In the genomic region with DNA sequence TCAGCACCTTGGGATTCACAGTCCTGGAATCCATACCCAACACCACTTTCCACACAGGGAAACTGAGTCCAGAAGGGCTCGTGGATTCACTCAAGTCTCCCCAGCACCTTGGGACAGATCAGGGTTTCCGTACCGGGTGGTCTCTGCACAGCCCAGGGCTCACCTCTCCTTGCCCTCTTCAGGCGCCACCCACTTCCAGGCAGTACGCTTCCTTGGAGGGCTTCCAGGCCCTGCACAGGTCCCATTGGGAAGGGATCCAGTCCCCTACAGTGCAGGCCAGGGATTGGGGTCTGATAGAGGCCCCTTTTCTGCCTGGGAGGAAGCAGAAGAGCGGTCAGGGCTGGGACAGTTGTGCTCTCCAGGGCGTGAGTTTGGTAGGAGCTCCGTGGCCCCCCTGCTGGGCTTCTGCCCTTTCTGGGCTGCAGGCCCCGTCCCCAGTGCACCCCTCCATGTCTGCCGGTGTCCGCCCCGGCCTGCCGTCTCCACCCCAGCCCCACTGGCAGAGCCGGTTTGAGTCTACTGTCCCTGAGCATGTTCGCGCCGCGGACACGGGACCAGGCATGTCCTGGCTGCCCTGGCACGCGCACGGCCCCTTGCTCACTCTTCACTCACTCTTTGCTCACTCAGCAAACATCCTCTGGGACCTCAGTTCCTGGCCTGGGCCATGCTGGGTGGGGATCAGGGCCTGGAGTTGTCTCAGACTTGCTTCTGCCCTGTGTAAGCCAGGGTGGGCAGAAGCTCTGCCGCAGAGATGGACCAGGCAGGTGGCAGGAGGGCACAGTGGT, we compare ENCODE assay signal across 2 cellular contexts.
TF ChIP-seq lines count a peak whose summit lies in the region.

No MANE protein-coding gene starts in this region.

TF ChIP-seq in A549, 52 proteins besides CTCF, POLR2A, EP300 and RAD21:
- TF ChIP-seq, protein P1, sequence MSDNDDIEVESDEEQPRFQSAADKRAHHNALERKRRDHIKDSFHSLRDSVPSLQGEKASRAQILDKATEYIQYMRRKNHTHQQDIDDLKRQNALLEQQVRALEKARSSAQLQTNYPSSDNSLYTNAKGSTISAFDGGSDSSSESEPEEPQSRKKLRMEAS (IDR thresholded peaks at IDR 0.05), result peak; percentile 25; the same call in 1 of the 2 replicates
- TF ChIP-seq, protein P2, sequence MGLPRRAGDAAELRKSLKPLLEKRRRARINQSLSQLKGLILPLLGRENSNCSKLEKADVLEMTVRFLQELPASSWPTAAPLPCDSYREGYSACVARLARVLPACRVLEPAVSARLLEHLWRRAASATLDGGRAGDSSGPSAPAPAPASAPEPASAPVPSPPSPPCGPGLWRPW (IDR thresholded peaks at IDR 0.05), result no peak

TF ChIP-seq in IMR-90, 13 proteins besides CTCF, POLR2A, EP300 and RAD21 (continued from another document):
- TF ChIP-seq FOS (IDR thresholded peaks at IDR 0.05; ENCODE audit: low read depth, low read length) (no peak), BHLHE40 (IDR thresholded peaks at IDR 0.05; ENCODE audit: low read depth, low read length) (no peak), CEBPB (IDR thresholded peaks at IDR 0.05; ENCODE audit: low read depth, low read length) (no peak), RCOR1 (IDR thresholded peaks at IDR 0.05; ENCODE audit: insufficient replicate concordance, low read length) (no peak), MXI1 (IDR thresholded peaks at IDR 0.05; ENCODE audit: borderline replicate concordance, low read depth, low read length) (no peak), RFX5 (IDR thresholded peaks at IDR 0.05; ENCODE audit: low read depth, low read length) (no peak)
- TF ChIP-seq, protein P3, sequence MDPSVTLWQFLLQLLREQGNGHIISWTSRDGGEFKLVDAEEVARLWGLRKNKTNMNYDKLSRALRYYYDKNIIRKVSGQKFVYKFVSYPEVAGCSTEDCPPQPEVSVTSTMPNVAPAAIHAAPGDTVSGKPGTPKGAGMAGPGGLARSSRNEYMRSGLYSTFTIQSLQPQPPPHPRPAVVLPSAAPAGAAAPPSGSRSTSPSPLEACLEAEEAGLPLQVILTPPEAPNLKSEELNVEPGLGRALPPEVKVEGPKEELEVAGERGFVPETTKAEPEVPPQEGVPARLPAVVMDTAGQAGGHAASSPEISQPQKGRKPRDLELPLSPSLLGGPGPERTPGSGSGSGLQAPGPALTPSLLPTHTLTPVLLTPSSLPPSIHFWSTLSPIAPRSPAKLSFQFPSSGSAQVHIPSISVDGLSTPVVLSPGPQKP (IDR thresholded peaks at IDR 0.05; ENCODE audit: borderline replicate concordance, low read depth, low read length), result no peak
- TF ChIP-seq, protein P4, sequence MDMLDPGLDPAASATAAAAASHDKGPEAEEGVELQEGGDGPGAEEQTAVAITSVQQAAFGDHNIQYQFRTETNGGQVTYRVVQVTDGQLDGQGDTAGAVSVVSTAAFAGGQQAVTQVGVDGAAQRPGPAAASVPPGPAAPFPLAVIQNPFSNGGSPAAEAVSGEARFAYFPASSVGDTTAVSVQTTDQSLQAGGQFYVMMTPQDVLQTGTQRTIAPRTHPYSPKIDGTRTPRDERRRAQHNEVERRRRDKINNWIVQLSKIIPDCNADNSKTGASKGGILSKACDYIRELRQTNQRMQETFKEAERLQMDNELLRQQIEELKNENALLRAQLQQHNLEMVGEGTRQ (IDR thresholded peaks at IDR 0.05; ENCODE audit: low read depth, low read length), result no peak
